Comparison of ENCODE assay signal across 1 cellular context in the genomic region with DNA sequence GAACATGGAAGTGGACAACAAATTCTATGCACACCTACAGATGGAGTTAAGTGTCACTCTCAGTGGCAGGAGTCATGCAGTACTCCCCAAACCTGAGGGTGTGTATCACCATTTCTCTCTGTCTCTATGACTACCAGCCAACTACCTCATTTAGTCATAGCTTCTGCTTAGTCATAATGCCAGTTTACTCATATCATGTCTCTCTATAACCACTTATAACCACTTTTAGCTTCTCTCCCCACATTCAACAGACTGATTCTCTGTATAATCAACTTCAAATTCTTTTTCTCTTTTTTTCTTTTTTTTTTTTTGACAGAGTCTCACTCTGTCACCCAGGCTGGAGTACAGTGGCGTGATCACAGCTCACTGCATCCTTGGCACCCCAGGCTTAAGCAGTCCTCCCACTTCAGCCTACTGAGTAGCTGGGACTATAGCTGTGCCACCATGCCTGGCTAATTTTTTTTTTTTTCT.
TF ChIP-seq lines count a peak whose summit lies in the region.

No MANE protein-coding gene starts in this region.

TF ChIP-seq in GM12878, 131 proteins besides CTCF, POLR2A, EP300 and RAD21 (continued from another document and continues in another):
- TF ChIP-seq, protein P1, sequence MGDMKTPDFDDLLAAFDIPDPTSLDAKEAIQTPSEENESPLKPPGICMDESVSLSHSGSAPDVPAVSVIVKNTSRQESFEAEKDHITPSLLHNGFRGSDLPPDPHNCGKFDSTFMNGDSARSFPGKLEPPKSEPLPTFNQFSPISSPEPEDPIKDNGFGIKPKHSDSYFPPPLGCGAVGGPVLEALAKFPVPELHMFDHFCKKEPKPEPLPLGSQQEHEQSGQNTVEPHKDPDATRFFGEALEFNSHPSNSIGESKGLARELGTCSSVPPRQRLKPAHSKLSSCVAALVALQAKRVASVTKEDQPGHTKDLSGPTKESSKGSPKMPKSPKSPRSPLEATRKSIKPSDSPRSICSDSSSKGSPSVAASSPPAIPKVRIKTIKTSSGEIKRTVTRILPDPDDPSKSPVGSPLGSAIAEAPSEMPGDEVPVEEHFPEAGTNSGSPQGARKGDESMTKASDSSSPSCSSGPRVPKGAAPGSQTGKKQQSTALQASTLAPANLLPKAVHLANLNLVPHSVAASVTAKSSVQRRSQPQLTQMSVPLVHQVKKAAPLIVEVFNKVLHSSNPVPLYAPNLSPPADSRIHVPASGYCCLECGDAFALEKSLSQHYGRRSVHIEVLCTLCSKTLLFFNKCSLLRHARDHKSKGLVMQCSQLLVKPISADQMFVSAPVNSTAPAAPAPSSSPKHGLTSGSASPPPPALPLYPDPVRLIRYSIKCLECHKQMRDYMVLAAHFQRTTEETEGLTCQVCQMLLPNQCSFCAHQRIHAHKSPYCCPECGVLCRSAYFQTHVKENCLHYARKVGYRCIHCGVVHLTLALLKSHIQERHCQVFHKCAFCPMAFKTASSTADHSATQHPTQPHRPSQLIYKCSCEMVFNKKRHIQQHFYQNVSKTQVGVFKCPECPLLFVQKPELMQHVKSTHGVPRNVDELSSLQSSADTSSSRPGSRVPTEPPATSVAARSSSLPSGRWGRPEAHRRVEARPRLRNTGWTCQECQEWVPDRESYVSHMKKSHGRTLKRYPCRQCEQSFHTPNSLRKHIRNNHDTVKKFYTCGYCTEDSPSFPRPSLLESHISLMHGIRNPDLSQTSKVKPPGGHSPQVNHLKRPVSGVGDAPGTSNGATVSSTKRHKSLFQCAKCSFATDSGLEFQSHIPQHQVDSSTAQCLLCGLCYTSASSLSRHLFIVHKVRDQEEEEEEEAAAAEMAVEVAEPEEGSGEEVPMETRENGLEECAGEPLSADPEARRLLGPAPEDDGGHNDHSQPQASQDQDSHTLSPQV (IDR thresholded peaks at IDR 0.05) = no peak
- TF ChIP-seq ZNF622 (IDR thresholded peaks at IDR 0.05) (no peak), WRNIP1 (IDR thresholded peaks at IDR 0.05; ENCODE audit: borderline replicate concordance, low read depth, low read length) (peak; percentile 80; the same call in 1 of the 2 replicates), RUNX3 (IDR thresholded peaks at IDR 0.05; ENCODE audit: low read length) (peak; percentile 99), BRCA1 (IDR thresholded peaks at IDR 0.05; ENCODE audit: low read depth, low read length) (no peak), TCF3 (IDR thresholded peaks at IDR 0.05; ENCODE audit: borderline replicate concordance, insufficient read depth, low read depth, low read length) (peak; percentile 76; the same call in 1 of the 2 replicates), SUPT20H (IDR thresholded peaks at IDR 0.05; ENCODE audit: borderline replicate concordance, control insufficient read depth, low read depth, low read length) (no peak), CHD2 (IDR thresholded peaks at IDR 0.05; ENCODE audit: borderline replicate concordance, low read depth, low read length) (peak; percentile 59; the same call in 1 of the 2 replicates), SMAD5 (IDR thresholded peaks at IDR 0.05; ENCODE audit: low read depth) (no peak), JUND (IDR thresholded peaks at IDR 0.05; ENCODE audit: low read depth, low read length) (peak; percentile 98), PML (IDR thresholded peaks at IDR 0.05; ENCODE audit: low read length) (peak; percentile 58; the same call in 1 of the 2 replicates), TAF1 (IDR thresholded peaks at IDR 0.05; ENCODE audit: borderline replicate concordance, low read depth, low read length) (no peak), FOXM1 (IDR thresholded peaks at IDR 0.05; ENCODE audit: low read depth, low read length) (peak; percentile 96), ZNF207 (IDR thresholded peaks at IDR 0.05; ENCODE audit: borderline replicate concordance) (peak; percentile 63; the same call in 1 of the 2 replicates), BHLHE40 (IDR thresholded peaks at IDR 0.05; ENCODE audit: borderline replicate concordance in 1 of 2, low read depth in 2 of 2, low read length in 1 of 2) (peak; percentile 56 to 67; a peak in 3 of 4 replicates), BCL11A (IDR thresholded peaks at IDR 0.05; ENCODE audit: low read depth, low read length) (peak; percentile 98), ATF7 (IDR thresholded peaks at IDR 0.05; ENCODE audit: low read depth) (peak; percentile 98), POU2F2 (IDR thresholded peaks at IDR 0.05; ENCODE audit: borderline replicate concordance, low read depth, low read length) (peak; percentile 93; the same call in 2 of the 3 replicates), KDM1A (IDR thresholded peaks at IDR 0.05; ENCODE audit: borderline replicate concordance) (no peak), SRF (IDR thresholded peaks at IDR 0.05; ENCODE audit: low read depth in 2 of 2, low read length in 2 of 2) (peak in 1 of 2 experiments; percentile 73; a peak in 2 of 4 replicates), GABPA (IDR thresholded peaks at IDR 0.05; ENCODE audit: low read depth) (peak; percentile 72), RAD51 (IDR thresholded peaks at IDR 0.05) (no peak; the same call in 1 of the 2 replicates), NFXL1 (IDR thresholded peaks at IDR 0.05; ENCODE audit: borderline replicate concordance) (no peak), SMARCA5 (IDR thresholded peaks at IDR 0.05) (no peak), EED (IDR thresholded peaks at IDR 0.05; ENCODE audit: low read depth) (peak; percentile 75; the same call in 1 of the 2 replicates), BMI1 (IDR thresholded peaks at IDR 0.05; ENCODE audit: borderline replicate concordance) (peak; percentile 93), SREBF1 (IDR thresholded peaks at IDR 0.05; ENCODE audit: low read length) (peak; percentile 70), ZNF274 (IDR thresholded peaks at IDR 0.05; ENCODE audit: insufficient read depth, insufficient read length) (no peak), STAT3 (IDR thresholded peaks at IDR 0.05; ENCODE audit: low read depth, low read length) (peak; percentile 97; the same call in 1 of the 2 replicates), MYC (IDR thresholded peaks at IDR 0.05; ENCODE audit: insufficient read depth, insufficient read length, insufficient replicate concordance, low read length, severe bottlenecking) (no peak)
- TF ChIP-seq, protein P2, sequence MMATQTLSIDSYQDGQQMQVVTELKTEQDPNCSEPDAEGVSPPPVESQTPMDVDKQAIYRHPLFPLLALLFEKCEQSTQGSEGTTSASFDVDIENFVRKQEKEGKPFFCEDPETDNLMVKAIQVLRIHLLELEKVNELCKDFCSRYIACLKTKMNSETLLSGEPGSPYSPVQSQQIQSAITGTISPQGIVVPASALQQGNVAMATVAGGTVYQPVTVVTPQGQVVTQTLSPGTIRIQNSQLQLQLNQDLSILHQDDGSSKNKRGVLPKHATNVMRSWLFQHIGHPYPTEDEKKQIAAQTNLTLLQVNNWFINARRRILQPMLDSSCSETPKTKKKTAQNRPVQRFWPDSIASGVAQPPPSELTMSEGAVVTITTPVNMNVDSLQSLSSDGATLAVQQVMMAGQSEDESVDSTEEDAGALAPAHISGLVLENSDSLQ (IDR thresholded peaks at IDR 0.05) = peak; percentile 93
- TF ChIP-seq, protein P3, sequence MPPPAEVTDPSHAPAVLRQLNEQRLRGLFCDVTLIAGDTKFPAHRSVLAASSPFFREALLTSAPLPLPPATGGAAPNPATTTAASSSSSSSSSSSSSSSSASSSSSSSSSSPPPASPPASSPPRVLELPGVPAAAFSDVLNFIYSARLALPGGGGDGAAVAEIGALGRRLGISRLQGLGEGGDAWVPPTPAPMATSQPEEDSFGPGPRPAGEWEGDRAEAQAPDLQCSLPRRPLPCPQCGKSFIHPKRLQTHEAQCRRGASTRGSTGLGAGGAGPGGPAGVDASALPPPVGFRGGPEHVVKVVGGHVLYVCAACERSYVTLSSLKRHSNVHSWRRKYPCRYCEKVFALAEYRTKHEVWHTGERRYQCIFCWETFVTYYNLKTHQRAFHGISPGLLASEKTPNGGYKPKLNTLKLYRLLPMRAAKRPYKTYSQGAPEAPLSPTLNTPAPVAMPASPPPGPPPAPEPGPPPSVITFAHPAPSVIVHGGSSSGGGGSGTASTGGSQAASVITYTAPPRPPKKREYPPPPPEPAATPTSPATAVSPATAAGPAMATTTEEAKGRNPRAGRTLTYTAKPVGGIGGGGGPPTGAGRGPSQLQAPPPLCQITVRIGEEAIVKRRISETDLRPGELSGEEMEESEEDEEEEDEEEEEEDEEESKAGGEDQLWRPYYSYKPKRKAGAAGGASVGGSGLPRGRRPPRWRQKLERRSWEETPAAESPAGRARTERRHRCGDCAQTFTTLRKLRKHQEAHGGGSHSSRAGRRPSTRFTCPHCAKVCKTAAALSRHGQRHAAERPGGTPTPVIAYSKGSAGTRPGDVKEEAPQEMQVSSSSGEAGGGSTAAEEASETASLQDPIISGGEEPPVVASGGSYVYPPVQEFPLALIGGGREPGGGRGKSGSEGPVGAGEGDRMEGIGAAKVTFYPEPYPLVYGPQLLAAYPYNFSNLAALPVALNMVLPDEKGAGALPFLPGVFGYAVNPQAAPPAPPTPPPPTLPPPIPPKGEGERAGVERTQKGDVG (CRISPR knock-in tag; IDR thresholded peaks at IDR 0.05) = no peak
- TF ChIP-seq, protein P4, sequence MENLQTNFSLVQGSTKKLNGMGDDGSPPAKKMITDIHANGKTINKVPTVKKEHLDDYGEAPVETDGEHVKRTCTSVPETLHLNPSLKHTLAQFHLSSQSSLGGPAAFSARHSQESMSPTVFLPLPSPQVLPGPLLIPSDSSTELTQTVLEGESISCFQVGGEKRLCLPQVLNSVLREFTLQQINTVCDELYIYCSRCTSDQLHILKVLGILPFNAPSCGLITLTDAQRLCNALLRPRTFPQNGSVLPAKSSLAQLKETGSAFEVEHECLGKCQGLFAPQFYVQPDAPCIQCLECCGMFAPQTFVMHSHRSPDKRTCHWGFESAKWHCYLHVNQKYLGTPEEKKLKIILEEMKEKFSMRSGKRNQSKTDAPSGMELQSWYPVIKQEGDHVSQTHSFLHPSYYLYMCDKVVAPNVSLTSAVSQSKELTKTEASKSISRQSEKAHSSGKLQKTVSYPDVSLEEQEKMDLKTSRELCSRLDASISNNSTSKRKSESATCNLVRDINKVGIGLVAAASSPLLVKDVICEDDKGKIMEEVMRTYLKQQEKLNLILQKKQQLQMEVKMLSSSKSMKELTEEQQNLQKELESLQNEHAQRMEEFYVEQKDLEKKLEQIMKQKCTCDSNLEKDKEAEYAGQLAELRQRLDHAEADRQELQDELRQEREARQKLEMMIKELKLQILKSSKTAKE (IDR thresholded peaks at IDR 0.05; ENCODE audit: low read depth, poor library complexity, severe bottlenecking) = peak; percentile 98
- TF ChIP-seq, protein P5, sequence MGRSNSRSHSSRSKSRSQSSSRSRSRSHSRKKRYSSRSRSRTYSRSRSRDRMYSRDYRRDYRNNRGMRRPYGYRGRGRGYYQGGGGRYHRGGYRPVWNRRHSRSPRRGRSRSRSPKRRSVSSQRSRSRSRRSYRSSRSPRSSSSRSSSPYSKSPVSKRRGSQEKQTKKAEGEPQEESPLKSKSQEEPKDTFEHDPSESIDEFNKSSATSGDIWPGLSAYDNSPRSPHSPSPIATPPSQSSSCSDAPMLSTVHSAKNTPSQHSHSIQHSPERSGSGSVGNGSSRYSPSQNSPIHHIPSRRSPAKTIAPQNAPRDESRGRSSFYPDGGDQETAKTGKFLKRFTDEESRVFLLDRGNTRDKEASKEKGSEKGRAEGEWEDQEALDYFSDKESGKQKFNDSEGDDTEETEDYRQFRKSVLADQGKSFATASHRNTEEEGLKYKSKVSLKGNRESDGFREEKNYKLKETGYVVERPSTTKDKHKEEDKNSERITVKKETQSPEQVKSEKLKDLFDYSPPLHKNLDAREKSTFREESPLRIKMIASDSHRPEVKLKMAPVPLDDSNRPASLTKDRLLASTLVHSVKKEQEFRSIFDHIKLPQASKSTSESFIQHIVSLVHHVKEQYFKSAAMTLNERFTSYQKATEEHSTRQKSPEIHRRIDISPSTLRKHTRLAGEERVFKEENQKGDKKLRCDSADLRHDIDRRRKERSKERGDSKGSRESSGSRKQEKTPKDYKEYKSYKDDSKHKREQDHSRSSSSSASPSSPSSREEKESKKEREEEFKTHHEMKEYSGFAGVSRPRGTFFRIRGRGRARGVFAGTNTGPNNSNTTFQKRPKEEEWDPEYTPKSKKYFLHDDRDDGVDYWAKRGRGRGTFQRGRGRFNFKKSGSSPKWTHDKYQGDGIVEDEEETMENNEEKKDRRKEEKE (IDR thresholded peaks at IDR 0.05) = no peak
- TF ChIP-seq, protein P6, sequence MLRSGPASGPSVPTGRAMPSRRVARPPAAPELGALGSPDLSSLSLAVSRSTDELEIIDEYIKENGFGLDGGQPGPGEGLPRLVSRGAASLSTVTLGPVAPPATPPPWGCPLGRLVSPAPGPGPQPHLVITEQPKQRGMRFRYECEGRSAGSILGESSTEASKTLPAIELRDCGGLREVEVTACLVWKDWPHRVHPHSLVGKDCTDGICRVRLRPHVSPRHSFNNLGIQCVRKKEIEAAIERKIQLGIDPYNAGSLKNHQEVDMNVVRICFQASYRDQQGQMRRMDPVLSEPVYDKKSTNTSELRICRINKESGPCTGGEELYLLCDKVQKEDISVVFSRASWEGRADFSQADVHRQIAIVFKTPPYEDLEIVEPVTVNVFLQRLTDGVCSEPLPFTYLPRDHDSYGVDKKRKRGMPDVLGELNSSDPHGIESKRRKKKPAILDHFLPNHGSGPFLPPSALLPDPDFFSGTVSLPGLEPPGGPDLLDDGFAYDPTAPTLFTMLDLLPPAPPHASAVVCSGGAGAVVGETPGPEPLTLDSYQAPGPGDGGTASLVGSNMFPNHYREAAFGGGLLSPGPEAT (IDR thresholded peaks at IDR 0.05; ENCODE audit: low read depth) = peak; percentile 89; the same call in 1 of the 2 replicates
- TF ChIP-seq, protein P7, sequence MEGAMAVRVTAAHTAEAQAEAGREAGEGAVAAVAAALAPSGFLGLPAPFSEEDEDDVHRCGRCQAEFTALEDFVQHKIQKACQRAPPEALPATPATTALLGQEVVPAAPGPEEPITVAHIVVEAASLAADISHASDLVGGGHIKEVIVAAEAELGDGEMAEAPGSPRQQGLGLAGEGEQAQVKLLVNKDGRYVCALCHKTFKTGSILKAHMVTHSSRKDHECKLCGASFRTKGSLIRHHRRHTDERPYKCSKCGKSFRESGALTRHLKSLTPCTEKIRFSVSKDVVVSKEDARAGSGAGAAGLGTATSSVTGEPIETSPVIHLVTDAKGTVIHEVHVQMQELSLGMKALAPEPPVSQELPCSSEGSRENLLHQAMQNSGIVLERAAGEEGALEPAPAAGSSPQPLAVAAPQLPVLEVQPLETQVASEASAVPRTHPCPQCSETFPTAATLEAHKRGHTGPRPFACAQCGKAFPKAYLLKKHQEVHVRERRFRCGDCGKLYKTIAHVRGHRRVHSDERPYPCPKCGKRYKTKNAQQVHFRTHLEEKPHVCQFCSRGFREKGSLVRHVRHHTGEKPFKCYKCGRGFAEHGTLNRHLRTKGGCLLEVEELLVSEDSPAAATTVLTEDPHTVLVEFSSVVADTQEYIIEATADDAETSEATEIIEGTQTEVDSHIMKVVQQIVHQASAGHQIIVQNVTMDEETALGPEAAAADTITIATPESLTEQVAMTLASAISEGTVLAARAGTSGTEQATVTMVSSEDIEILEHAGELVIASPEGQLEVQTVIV (IDR thresholded peaks at IDR 0.05; ENCODE audit: borderline replicate concordance, partially characterized antibody) = no peak
- TF ChIP-seq, protein P8, sequence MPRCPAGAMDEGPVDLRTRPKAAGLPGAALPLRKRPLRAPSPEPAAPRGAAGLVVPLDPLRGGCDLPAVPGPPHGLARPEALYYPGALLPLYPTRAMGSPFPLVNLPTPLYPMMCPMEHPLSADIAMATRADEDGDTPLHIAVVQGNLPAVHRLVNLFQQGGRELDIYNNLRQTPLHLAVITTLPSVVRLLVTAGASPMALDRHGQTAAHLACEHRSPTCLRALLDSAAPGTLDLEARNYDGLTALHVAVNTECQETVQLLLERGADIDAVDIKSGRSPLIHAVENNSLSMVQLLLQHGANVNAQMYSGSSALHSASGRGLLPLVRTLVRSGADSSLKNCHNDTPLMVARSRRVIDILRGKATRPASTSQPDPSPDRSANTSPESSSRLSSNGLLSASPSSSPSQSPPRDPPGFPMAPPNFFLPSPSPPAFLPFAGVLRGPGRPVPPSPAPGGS (IDR thresholded peaks at IDR 0.05; ENCODE audit: borderline replicate concordance, insufficient read depth, low read depth, low read length, poor library complexity, severe bottlenecking) = peak; percentile 94
